8 cellular contexts compared by ENCODE assay signal in the genomic region with DNA sequence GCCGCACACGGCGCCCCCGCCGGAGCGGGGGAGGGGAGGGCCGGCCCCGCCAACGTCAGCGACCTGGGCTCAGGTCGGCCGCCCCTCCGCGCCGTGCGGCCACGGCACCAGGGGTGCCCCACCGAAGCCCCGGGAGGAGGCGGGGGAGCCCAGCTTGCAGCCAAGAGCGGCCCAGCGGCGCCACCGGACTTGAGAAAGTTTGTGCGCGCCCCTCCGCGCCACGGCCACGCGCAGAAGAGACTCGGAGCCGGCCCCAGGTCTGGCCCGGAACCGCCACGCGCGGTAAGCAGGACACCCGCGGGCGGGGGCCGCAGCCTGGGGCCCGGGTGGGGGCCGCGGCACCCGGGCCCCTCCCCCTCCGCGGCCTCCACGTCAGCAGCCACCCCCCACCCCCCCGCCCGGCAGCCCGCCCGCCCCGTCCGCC. TPM values are rescaled to one million over a fixed set of nuclear protein-coding genes. Genes with fewer than 3 reads are reported as not detected.
DNase-seq lines count a peak whose midpoint lies in the region; ATAC-seq, FAIRE-seq and TF ChIP-seq lines count a peak whose summit lies in the region.

No MANE protein-coding gene starts in this region.

- CTCF ChIA-PET in K562 (lab: Yijun Ruan, JAX; ENCODE audit: low intra/inter-chr PET ratio): no interaction called here

- peak overlapping the region; percentile 32; the same call in 1 of the 2 replicates for H3K4me2 ChIP-seq in K562 (ENCODE audit: insufficient read depth, low read length)
- H3K4me2 ChIP-seq in keratinocyte (ENCODE audit: control insufficient read depth, extremely low read depth, insufficient read depth, low read depth, low read length): no peak overlapping the region

- H3K9ac ChIP-seq in K562 (ENCODE audit: insufficient read depth in 1 of 2, low read depth in 2 of 2, low read length in 2 of 2): peak overlapping the region; percentile 60 to 90; a peak in 3 of 4 replicates
- peak overlapping the region; percentile 79 for H3K9ac ChIP-seq in keratinocyte (ENCODE audit: control insufficient read depth, extremely low read depth, insufficient read depth, low read length)

- H3K79me2 ChIP-seq in K562 (ENCODE audit: control insufficient read depth, insufficient read depth, low read length): peaks cover 94% of the 10 kb centered on the region
- H3K79me2 ChIP-seq in keratinocyte (ENCODE audit: control insufficient read depth, insufficient read depth, low read length): peaks cover 89% of the 10 kb centered on the region

- ATAC-seq in GM21576 (IDR thresholded peaks at IDR 0.05; ENCODE audit: unreplicated experiment) (peak; percentile 28), K562 (peak; percentile 45), GM18520 (IDR thresholded peaks at IDR 0.05; ENCODE audit: unreplicated experiment) (no peak)
- ATAC-seq in stimulated activated naive CD8-positive, alpha-beta T cell treated with anti-CD3 and anti-CD28 coated beads, Interleukin-15, Interleukin-2, amounts not matched to agents 100 U/mL and 50 U/mL, for 24 hours: peak; percentile 42

- DNase-seq in EH (ENCODE audit: low read depth) (peak; percentile 43), NB4 (ENCODE audit: low read depth) (peak; percentile 56), K562 (ENCODE audit: extremely low read depth in 1 of 4, low spot score in 3 of 4) (peak in 2 of 4 experiments; percentile 13 to 43), keratinocyte (ENCODE audit: low read depth, low spot score) (no peak), superior temporal gyrus (ENCODE audit: extremely low spot score) (no peak)
- DNase-seq in stimulated activated naive CD8-positive, alpha-beta T cell treated with anti-CD3 and anti-CD28 coated beads, Interleukin-15, Interleukin-2, amounts not matched to agents 100 U/mL and 50 U/mL, for 24 hours: peak; percentile 35

- H3K9me1 ChIP-seq in K562 (ENCODE audit: control insufficient read depth, insufficient read depth, low read length) (no peaks in the 10 kb centered on the region), keratinocyte (ENCODE audit: control insufficient read depth, extremely low read depth, insufficient read depth, low read length) (peaks cover 12% of the 10 kb centered on the region)

- in situ Hi-C loops in K562 (cut with MboI): no loop called here

- no peaks in the 10 kb centered on the region for H3K27me3 ChIP-seq in K562 (ENCODE audit: control insufficient read depth in 2 of 2, insufficient read depth in 2 of 2, low read length in 2 of 2)
- H3K27me3 ChIP-seq in keratinocyte (ENCODE audit: control insufficient read depth, extremely low read depth, insufficient read depth, low read length): no peaks in the 10 kb centered on the region

- 36% methylated on average over 7 of the region's 55 CpGs for WGBS in K562 (ENCODE audit: insufficient coverage, low coverage, missing lambda C conversion rate)

- TF ChIP-seq POLR2A in NB4 (IDR thresholded peaks at IDR 0.05; ENCODE audit: extremely low read depth, insufficient read length) (no peak), K562 (conservative IDR thresholded peaks at IDR 0.05) (no peak)

- POLR2A ChIA-PET in K562 (lab: Yijun Ruan, JAX): no interaction called here

- H3K4me3 ChIP-seq in NB4 (ENCODE audit: low read depth, low read length) (peak overlapping the region; percentile 65), K562 (peak overlapping the region; percentile 50), keratinocyte (ENCODE audit: control insufficient read depth in 2 of 3, extremely low read depth in 1 of 3, insufficient read depth in 2 of 3, low read depth in 1 of 3, low read length in 3 of 3) (peak overlapping the region; percentile 34 to 74 (median 53))

- no peak for TF ChIP-seq EP300 in K562 (IDR thresholded peaks at IDR 0.05; ENCODE audit: low read length)

- H3K9me3 ChIP-seq in K562 (replicated peaks; ENCODE audit: control insufficient read depth, insufficient read depth, low read depth, low read length) (no peaks in the 10 kb centered on the region), keratinocyte (ENCODE audit: control insufficient read depth, low read depth, low read length) (no peaks in the 10 kb centered on the region)

- H3K27ac ChIP-seq in K562 (ENCODE audit: extremely low read depth, low read depth, low read length): peak overlapping the region; percentile 67; the same call in 1 of the 3 replicates
- peak overlapping the region; percentile 56 for H3K27ac ChIP-seq in keratinocyte (ENCODE audit: control insufficient read depth, insufficient read depth, low read length)

- dilution Hi-C loops in keratinocyte (cut with MboI; ENCODE audit: extremely low pct_ligation_motif_present, low sequenced_read_pairs): no loop called here

- H4K20me1 ChIP-seq in K562 (replicated peaks; ENCODE audit: control insufficient read depth, insufficient read depth, low read length) (peaks cover 22% of the 10 kb centered on the region), keratinocyte (ENCODE audit: control insufficient read depth, extremely low read depth, insufficient read depth, low read length) (peaks cover 34% of the 10 kb centered on the region)

- no peak for FAIRE-seq in K562 (lab: Jason Lieb, UNC)
- no peak for FAIRE-seq in keratinocyte (lab: Jason Lieb, UNC)

- intact Hi-C loops in K562 (cut with micrococcal nuclease): no loop called here

- peaks cover 0 to 18% of the 10 kb centered on the region in 2 experiments; a peak in 4 of 5 replicates for H3K4me1 ChIP-seq in K562 (replicated peaks in 1 of 2; ENCODE audit: control insufficient read depth in 2 of 2, insufficient read depth in 2 of 2, low read length in 2 of 2)
- H3K4me1 ChIP-seq in keratinocyte (ENCODE audit: control insufficient read depth, extremely low read depth, insufficient read depth, low read length): peaks cover 29% of the 10 kb centered on the region

- TF ChIP-seq CTCF in NB4 (IDR thresholded peaks at IDR 0.05; ENCODE audit: low read depth, low read length) (no peak), K562 (IDR thresholded peaks at IDR 0.05 in 2 of 3, conservative IDR thresholded peaks at IDR 0.05 in 1 of 3; ENCODE audit: insufficient read depth in 2 of 3, low read depth in 1 of 3, low read length in 3 of 3) (no peak), keratinocyte (optimal IDR thresholded peaks at IDR 0.05 in 1 of 3, IDR thresholded peaks at IDR 0.05 in 1 of 3, conservative IDR thresholded peaks at IDR 0.05 in 1 of 3; ENCODE audit: extremely low read depth in 1 of 3, insufficient read depth in 2 of 3, low read length in 3 of 3) (no peak)

- BruUV-seq in K562 (replicated peaks; lab: Mats Ljungman, UMichigan): no TSS peak

- no peak overlapping the region for H2AFZ ChIP-seq in K562 (ENCODE audit: low read depth, low read length)
- no peak overlapping the region for H2AFZ ChIP-seq in keratinocyte (ENCODE audit: control insufficient read depth, low read length)

- H3K36me3 ChIP-seq in K562 (ENCODE audit: control insufficient read depth, insufficient read depth, low read length): peaks cover 37% of the 10 kb centered on the region; the same call in 2 of the 3 replicates
- peaks cover 12 to 19% of the 10 kb centered on the region in 2 experiments for H3K36me3 ChIP-seq in keratinocyte (ENCODE audit: control insufficient read depth in 2 of 2, extremely low read depth in 1 of 2, insufficient read depth in 2 of 2, low read length in 2 of 2)

- TF ChIP-seq RAD21 in K562 (CRISPR knock-in tag; conservative IDR thresholded peaks at IDR 0.05 in 1 of 2, IDR thresholded peaks at IDR 0.05 in 1 of 2): no peak

RNA-seq across cellular contexts. Expression of a gene that starts 43.2 kb away (rescaled TPM):
- total RNA-seq in K562 (2011; cell fraction: chromatin; rRNA removed; ENCODE audit: low replicate concordance): 614 and 791 TPM in 2 replicates
- total RNA-seq in K562 (2011; cell fraction: nucleolus; rRNA removed): 306 TPM in 2 replicates
- 325 and 335 TPM in 2 replicates for total RNA-seq in K562 (2011; cell fraction: nucleoplasm; rRNA removed)
- 254 and 333 TPM in 2 replicates for total RNA-seq in K562 (2014; rRNA removed)
- total RNA-seq in K562 (2014; rRNA removed; fragmentation: Illumina TruSeq; extraction: Trizol): 123 and 130 TPM in 2 replicates
- total RNA-seq in K562 (2015; rRNA removed; fragmentation: Illumina TruSeq; extraction: Trizol): 163 and 180 TPM in 2 replicates
- 221 and 223 TPM in 2 replicates for total RNA-seq in K562 (2021)
- polyA plus RNA-seq in K562 (2011; rRNA removed): 106 and 166 TPM in 2 replicates
- polyA plus RNA-seq in K562 (2011; cell fraction: cytosol; rRNA removed): 115 and 144 TPM in 2 replicates
- 272 and 310 TPM in 2 replicates for polyA plus RNA-seq in K562 (2011; cell fraction: nucleus; rRNA removed)
- polyA plus RNA-seq in K562 (2012): 126 and 183 TPM in 2 replicates
- polyA plus RNA-seq in K562 (2014; fragmentation: Illumina TruSeq; extraction: Trizol): 240 and 378 TPM in 2 replicates
- 10 to 100 TPM; 24.4 to 68.4 TPM for polyA plus RNA-seq in K562 (2014; fragmentation: Nextera tagmentation; extraction: Ambion mirVana)
- 111 and 146 TPM in 2 replicates for polyA plus RNA-seq in K562 (2014; rRNA removed)
- polyA minus RNA-seq in K562 (2011; rRNA and poly(A)+ RNA removed): 213 and 275 TPM in 2 replicates
- polyA minus RNA-seq in K562 (2011; cell fraction: cytosol; rRNA and poly(A)+ RNA removed): 161 and 189 TPM in 2 replicates
- 111 and 215 TPM in 2 replicates for polyA minus RNA-seq in K562 (2011; cell fraction: nucleus; rRNA and poly(A)+ RNA removed)
- polyA plus RNA-seq in keratinocyte: 266 to 471 TPM (median 289 TPM) in 3 replicates
- polyA plus RNA-seq in keratinocyte (2011; ENCODE audit: low read depth): 396 TPM
- polyA plus RNA-seq in keratinocyte (2011; cell fraction: cytosol; rRNA removed): 382 and 489 TPM in 2 replicates
- polyA plus RNA-seq in keratinocyte (2011; cell fraction: nucleus; rRNA removed): 398 and 452 TPM in 2 replicates
- 236 and 353 TPM in 2 replicates for polyA plus RNA-seq in keratinocyte (2012; ENCODE audit: low replicate concordance)
- 439 to 717 TPM (median 544 TPM) in 3 replicates for polyA minus RNA-seq in keratinocyte
- polyA minus RNA-seq in keratinocyte (2011; cell fraction: cytosol; rRNA and poly(A)+ RNA removed): 476 TPM
- 226 and 405 TPM in 2 replicates for polyA minus RNA-seq in keratinocyte (2011; cell fraction: nucleus; rRNA and poly(A)+ RNA removed)

RNA-seq across cellular contexts. Expression of a gene that starts 43.4 kb away (rescaled TPM):
- 162 and 401 TPM in 2 replicates for total RNA-seq in K562 (2011; cell fraction: chromatin; rRNA removed; ENCODE audit: low replicate concordance)
- total RNA-seq in K562 (2011; cell fraction: nucleolus; rRNA removed): 89.9 and 107 TPM in 2 replicates
- total RNA-seq in K562 (2011; cell fraction: nucleoplasm; rRNA removed): 233 and 405 TPM in 2 replicates
- total RNA-seq in K562 (2014; rRNA removed) (132 and 145 TPM in 2 replicates), K562 (2014; rRNA removed; fragmentation: Illumina TruSeq; extraction: Trizol) (169 and 197 TPM in 2 replicates), K562 (2015; rRNA removed; fragmentation: Illumina TruSeq; extraction: Trizol) (149 and 166 TPM in 2 replicates), K562 (2021) (144 and 162 TPM in 2 replicates)
- polyA plus RNA-seq in K562 (2011; rRNA removed) (271 and 367 TPM in 2 replicates), K562 (2014; fragmentation: Illumina TruSeq; extraction: Trizol) (232 and 235 TPM in 2 replicates), K562 (2014; fragmentation: Nextera tagmentation; extraction: Ambion mirVana) (100 to 1,000 TPM; 121 to 201 TPM), K562 (2014; rRNA removed) (164 and 179 TPM in 2 replicates), keratinocyte (324 to 644 TPM (median 510 TPM) in 3 replicates)
- polyA plus RNA-seq in K562 (2011; cell fraction: cytosol; rRNA removed): 90.2 and 172 TPM in 2 replicates
- polyA plus RNA-seq in K562 (2011; cell fraction: nucleus; rRNA removed): 157 and 224 TPM in 2 replicates
- polyA plus RNA-seq in K562 (2012): 139 and 187 TPM in 2 replicates
- polyA minus RNA-seq in K562 (2011; rRNA and poly(A)+ RNA removed): 260 and 291 TPM in 2 replicates
- 84.3 and 90.8 TPM in 2 replicates for polyA minus RNA-seq in K562 (2011; cell fraction: cytosol; rRNA and poly(A)+ RNA removed)
- polyA minus RNA-seq in K562 (2011; cell fraction: nucleus; rRNA and poly(A)+ RNA removed): 82.0 and 123 TPM in 2 replicates
- polyA plus RNA-seq in keratinocyte (2011; ENCODE audit: low read depth): 185 TPM
- polyA plus RNA-seq in keratinocyte (2011; cell fraction: cytosol; rRNA removed): 277 and 576 TPM in 2 replicates
- polyA plus RNA-seq in keratinocyte (2011; cell fraction: nucleus; rRNA removed): 398 and 533 TPM in 2 replicates
- polyA plus RNA-seq in keratinocyte (2012; ENCODE audit: low replicate concordance): 94.9 and 264 TPM in 2 replicates
- 305 to 502 TPM (median 363 TPM) in 3 replicates for polyA minus RNA-seq in keratinocyte
- 194 TPM for polyA minus RNA-seq in keratinocyte (2011; cell fraction: cytosol; rRNA and poly(A)+ RNA removed)
- polyA minus RNA-seq in keratinocyte (2011; cell fraction: nucleus; rRNA and poly(A)+ RNA removed): 150 and 330 TPM in 2 replicates

Comparison
In these comparisons a context has a peak if more than half of its experiments do, and no peak if none do; other contexts are left out.
1. DNase-seq: peak in EH (single experiment), NB4 (single experiment) and stimulated activated naive CD8-positive, alpha-beta T cell treated with anti-CD3 and anti-CD28 coated beads, Interleukin-15, Interleukin-2, amounts not matched to agents 100 U/mL and 50 U/mL, for 24 hours (single experiment); none in keratinocyte (single experiment) and superior temporal gyrus (single experiment).
2. Peak in every context shown above with its lines, with median percentiles within 50 percentile points of each other: H3K4me3 ChIP-seq.